8 cellular contexts compared by ENCODE assay signal in the genomic region with DNA sequence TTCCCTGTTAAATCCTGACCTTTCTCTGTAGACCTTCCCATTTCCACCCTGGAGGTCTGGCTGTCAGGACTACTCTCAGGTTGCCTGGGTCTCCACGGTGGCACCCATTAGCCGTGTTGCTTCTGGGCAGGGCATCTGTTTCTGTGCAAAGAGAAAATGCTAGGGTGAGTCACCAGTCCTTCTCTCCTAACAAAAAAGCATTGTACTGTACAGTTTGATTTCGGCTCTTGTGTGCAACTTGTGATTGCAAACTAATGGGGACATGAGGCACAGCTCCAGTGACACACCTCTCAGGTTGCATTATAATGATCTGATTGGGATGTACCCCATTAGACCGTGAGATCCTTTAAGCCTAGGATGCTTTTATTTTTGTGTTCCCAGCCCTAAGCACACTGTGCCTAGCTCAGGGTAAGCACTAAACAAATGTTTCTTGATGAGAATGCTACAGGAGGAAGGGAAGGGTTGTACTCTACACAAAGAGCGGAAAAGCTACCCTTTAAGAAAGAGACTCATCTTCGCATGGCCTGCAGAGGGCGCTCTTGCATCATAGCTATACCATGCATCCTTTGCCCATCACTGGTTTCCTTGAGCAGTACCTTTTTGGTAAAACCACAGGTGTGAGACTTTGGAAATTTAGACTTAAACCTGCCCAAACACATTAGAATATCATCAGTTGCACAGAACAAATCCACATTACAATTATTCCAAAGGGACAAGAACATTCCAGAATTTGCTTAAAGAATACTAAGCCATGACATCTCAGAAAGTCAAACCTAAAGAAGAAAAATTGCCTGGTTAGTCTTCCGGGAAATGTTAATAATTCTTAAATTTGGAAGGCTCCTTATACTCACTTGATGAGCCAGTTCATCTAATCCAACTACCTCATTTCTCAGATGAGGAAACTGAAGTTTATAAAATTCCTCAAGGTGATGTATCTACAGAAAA. TPM values are rescaled to one million over a fixed set of nuclear protein-coding genes. Genes with fewer than 3 reads are reported as not detected.
DNase-seq lines count a peak whose midpoint lies in the region; ATAC-seq, FAIRE-seq and TF ChIP-seq lines count a peak whose summit lies in the region.

No MANE protein-coding gene starts in this region.

- ATAC-seq in activated T-cell treated with anti-CD3 and anti-CD28 coated beads, Interleukin-2, amount 50 U/mL, for 4 hours = peak; percentile 74 to 80

- no peaks in the 10 kb centered on the region for H3F3A ChIP-seq in PC-9 (ENCODE audit: insufficient read depth, low read depth)

- H3K36me3 ChIP-seq in PC-9 (ENCODE audit: low read depth) (no peaks in the 10 kb centered on the region), stomach (no peaks in the 10 kb centered on the region)

- H3K4me2 ChIP-seq in PC-9 = peak overlapping the region; percentile 25; the same call in 1 of the 2 replicates

- 24 to 36% (median 27%) methylated on average over 6 to 8 of the region's 8 CpGs for WGBS in stomach, 5 donors

- H3K27me3 Mint-ChIP-seq in activated T-cell treated with anti-CD3 and anti-CD28 coated beads, Interleukin-2, amount 50 U/mL, for 4 hours (ENCODE audit: low read depth) = no peaks in the 10 kb centered on the region
- no peaks in the 10 kb centered on the region for H3K27me3 Mint-ChIP-seq in neural crest cell (ENCODE audit: low read depth)

- POLR2A ChIA-PET in PC-9 (lab: Charles Lee; ENCODE audit: unreplicated experiment) = interaction anchor here (0.7 kb wide), 1 partner anchor 1067 kb away, joined by 4 read pairs; no protein-coding TSS in a partner anchor

- H3K27ac Mint-ChIP-seq in neural crest cell (ENCODE audit: unreplicated experiment) = no peak overlapping the region

- no peaks in the 10 kb centered on the region for H3K27me3 ChIP-seq in PC-9 (ENCODE audit: insufficient read depth, low read depth)
- no peaks in the 10 kb centered on the region for H3K27me3 ChIP-seq in stomach

- H3K79me2 ChIP-seq in PC-9 (ENCODE audit: low read depth) = no peaks in the 10 kb centered on the region

- no peak for FAIRE-seq in HTR-8/SVneo (lab: Jason Lieb, UNC)

- no peaks in the 10 kb centered on the region for H3K9me3 ChIP-seq in PC-9 (ENCODE audit: insufficient read depth, low read depth)
- H3K9me3 ChIP-seq in stomach = no peaks in the 10 kb centered on the region

- H3K4me3 ChIP-seq in PC-9 = no peak overlapping the region
- H3K4me3 ChIP-seq in stomach = no peak overlapping the region

- intact Hi-C loops in PC-9 (cut with micrococcal nuclease; ENCODE audit: unreplicated experiment) = loop anchor here (1.0 to 2.0 kb wide), 3 partner anchors 824 to 1094 kb away; no protein-coding TSS in a partner anchor
- intact Hi-C loops in stomach (cut with DNase I; ENCODE audit: low total_unique reads) = no loop called here

- CTCF ChIA-PET in PC-9 (lab: Charles Lee) = interaction anchor here (0.6 to 1.2 kb wide), 9 partner anchors 20 to 1959 kb away, joined by 3 to 5 read pairs (median 4); partner anchors contain the start of gene TRIM13

- H3K4me1 ChIP-seq in PC-9 (replicated peaks; ENCODE audit: insufficient read depth) = no peaks in the 10 kb centered on the region
- peaks cover 5 to 18% (median 10%) of the 10 kb centered on the region in 4 donors for H3K4me1 ChIP-seq in stomach

- H4K20me1 ChIP-seq in PC-9 (ENCODE audit: insufficient read depth) = no peaks in the 10 kb centered on the region

- no peak overlapping the region for H3K27ac ChIP-seq in PC-9
- peak overlapping the region; percentile 26 to 71 (median 55) for H3K27ac ChIP-seq in stomach

- H3K9me2 ChIP-seq in PC-9 (ENCODE audit: insufficient read depth) = no peaks in the 10 kb centered on the region

- no peaks in the 10 kb centered on the region for H3K4me1 Mint-ChIP-seq in activated T-cell treated with anti-CD3 and anti-CD28 coated beads, Interleukin-2, amount 50 U/mL, for 4 hours (ENCODE audit: low read depth)
- H3K4me1 Mint-ChIP-seq in neural crest cell = no peaks in the 10 kb centered on the region

- no peak overlapping the region for H2AFZ ChIP-seq in PC-9

- TF ChIP-seq POLR2A in stomach (IDR thresholded peaks at IDR 0.05) = no peak

- no TSS peak for BruUV-seq in PC-9 (replicated peaks; lab: Mats Ljungman, UMichigan)

- TF ChIP-seq CTCF in PC-9 (conservative IDR thresholded peaks at IDR 0.05) (peak; percentile 94), neural crest cell (conservative IDR thresholded peaks at IDR 0.05) (peak; percentile 96), stomach (IDR thresholded peaks at IDR 0.05) (peak in 5 of 7 experiments; percentile 71 to 86 (median 82))

- no peaks in the 10 kb centered on the region for H3K9me3 Mint-ChIP-seq in activated T-cell treated with anti-CD3 and anti-CD28 coated beads, Interleukin-2, amount 50 U/mL, for 4 hours
- H3K9me3 Mint-ChIP-seq in neural crest cell = no peaks in the 10 kb centered on the region

- no peaks in the 10 kb centered on the region for H3K36me3 Mint-ChIP-seq in activated T-cell treated with anti-CD3 and anti-CD28 coated beads, Interleukin-2, amount 50 U/mL, for 4 hours (ENCODE audit: insufficient read depth)
- no peaks in the 10 kb centered on the region for H3K36me3 Mint-ChIP-seq in neural crest cell (ENCODE audit: low read depth)

- TF ChIP-seq EP300 in stomach (IDR thresholded peaks at IDR 0.05) = no peak

- no peak overlapping the region for H3K4me3 Mint-ChIP-seq in activated T-cell treated with anti-CD3 and anti-CD28 coated beads, Interleukin-2, amount 50 U/mL, for 4 hours
- H3K4me3 Mint-ChIP-seq in neural crest cell = no peak overlapping the region

- peak; percentile 31 for DNase-seq in NK-92 treated with Interleukin-12 subunit alpha and Interleukin-12 subunit beta, amount 100 ng/mL, for 24 hours (lab: John Stamatoyannopoulos, UW)
- DNase-seq in NK-92 (lab: John Stamatoyannopoulos, UW; ENCODE audit: unreplicated experiment) (no peak), HTR-8/SVneo (ENCODE audit: insufficient read length, low spot score) (peak; percentile 38), PC-9 (peak; percentile 58), fibroblast of peridontal ligament (ENCODE audit: extremely low read depth) (peak; percentile 77), neural crest cell (ENCODE audit: low read depth, low spot score) (peak; percentile 61), stomach (peak; percentile 83)
- DNase-seq in activated T-cell treated with anti-CD3 and anti-CD28 coated beads, Interleukin-2, amount 50 U/mL, for 4 hours = peak; percentile 74

RNA-seq across cellular contexts. Expression of gene TRIM13, which starts 20.3 kb away (rescaled TPM):
- 13.4 and 15.1 TPM in 2 replicates for total RNA-seq in PC-9 (2021)
- 10 to 100 TPM; 13.7 to 16.8 (median 15.3) TPM for total RNA-seq in activated T-cell treated with anti-CD3 and anti-CD28 coated beads, Interleukin-2, amount 50 U/mL, for 4 hours
- total RNA-seq in neural crest cell = 57.1 and 57.4 TPM in 2 replicates
- 10 to 100 TPM in 4 of 5 donors, 1 to 10 TPM in 1; 4.1 to 23.7 (median 16.1) TPM for total RNA-seq in stomach
- polyA plus RNA-seq in stomach = 10 to 100 TPM in 1 of 3 donors, 1 to 10 TPM in 2; 7.5 to 18.6 (median 8.3) TPM

RNA-seq across cellular contexts. Expression of gene KCNRG, which starts 38.7 kb away (rescaled TPM):
- 0.41 TPM in 1 of 2 replicates, not detected in the other for total RNA-seq in PC-9 (2021)
- under 1 TPM; 0.18 to 0.82 (median 0.42) TPM for total RNA-seq in activated T-cell treated with anti-CD3 and anti-CD28 coated beads, Interleukin-2, amount 50 U/mL, for 4 hours
- 1.1 and 1.4 TPM in 2 replicates for total RNA-seq in neural crest cell
- 1 to 10 TPM in 3 of 5 donors, not detected in 2; 1.2 to 5.0 (median 3.8) TPM for total RNA-seq in stomach
- polyA plus RNA-seq in stomach = under 1 TPM in 2 of 3 donors, not detected in 1; 0.37 to 0.38 TPM

RNA-seq across cellular contexts. Expression of gene SPRYD7, which starts 40.4 kb away (rescaled TPM):
- total RNA-seq in PC-9 (2021) (5.3 and 6.4 TPM in 2 replicates), neural crest cell (3.8 TPM in 2 replicates), stomach (10 to 100 TPM in 2 of 5 donors, 1 to 10 TPM in 2, not detected in 1; 3.6 to 26.9 (median 8.9) TPM)
- 1 to 10 TPM; 3.6 to 4.8 (median 4.6) TPM for total RNA-seq in activated T-cell treated with anti-CD3 and anti-CD28 coated beads, Interleukin-2, amount 50 U/mL, for 4 hours
- polyA plus RNA-seq in stomach = 10 to 100 TPM in 1 of 3 donors, 1 to 10 TPM in 2; 7.2 to 10.5 (median 8.1) TPM
